ENCODE assay signal across 1 cellular context in the genomic region with DNA sequence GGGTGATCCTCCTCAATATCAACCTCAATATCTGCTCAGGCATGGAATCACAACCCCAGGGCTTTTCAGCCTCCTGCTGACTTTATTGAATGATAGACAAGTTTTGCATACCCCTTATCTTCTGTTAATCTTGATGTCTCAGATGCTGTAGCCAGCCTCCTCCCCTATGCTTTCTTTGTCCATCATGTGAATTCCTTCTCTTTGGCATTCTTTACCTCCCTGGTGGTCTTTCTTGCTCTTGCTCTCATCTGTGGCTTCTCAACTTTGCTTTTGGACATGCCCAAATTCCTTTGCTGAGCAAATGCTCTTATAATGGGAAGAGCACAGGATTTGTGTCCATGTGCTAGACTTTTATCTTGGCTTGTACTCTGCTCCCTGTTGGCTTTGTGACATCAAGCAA.
TF ChIP-seq lines count a peak whose summit lies in the region.

No MANE protein-coding gene starts in this region.

TF ChIP-seq in GM23338, 12 proteins besides CTCF, POLR2A, EP300 and RAD21 (continued from another document):
- TF ChIP-seq, protein P1, sequence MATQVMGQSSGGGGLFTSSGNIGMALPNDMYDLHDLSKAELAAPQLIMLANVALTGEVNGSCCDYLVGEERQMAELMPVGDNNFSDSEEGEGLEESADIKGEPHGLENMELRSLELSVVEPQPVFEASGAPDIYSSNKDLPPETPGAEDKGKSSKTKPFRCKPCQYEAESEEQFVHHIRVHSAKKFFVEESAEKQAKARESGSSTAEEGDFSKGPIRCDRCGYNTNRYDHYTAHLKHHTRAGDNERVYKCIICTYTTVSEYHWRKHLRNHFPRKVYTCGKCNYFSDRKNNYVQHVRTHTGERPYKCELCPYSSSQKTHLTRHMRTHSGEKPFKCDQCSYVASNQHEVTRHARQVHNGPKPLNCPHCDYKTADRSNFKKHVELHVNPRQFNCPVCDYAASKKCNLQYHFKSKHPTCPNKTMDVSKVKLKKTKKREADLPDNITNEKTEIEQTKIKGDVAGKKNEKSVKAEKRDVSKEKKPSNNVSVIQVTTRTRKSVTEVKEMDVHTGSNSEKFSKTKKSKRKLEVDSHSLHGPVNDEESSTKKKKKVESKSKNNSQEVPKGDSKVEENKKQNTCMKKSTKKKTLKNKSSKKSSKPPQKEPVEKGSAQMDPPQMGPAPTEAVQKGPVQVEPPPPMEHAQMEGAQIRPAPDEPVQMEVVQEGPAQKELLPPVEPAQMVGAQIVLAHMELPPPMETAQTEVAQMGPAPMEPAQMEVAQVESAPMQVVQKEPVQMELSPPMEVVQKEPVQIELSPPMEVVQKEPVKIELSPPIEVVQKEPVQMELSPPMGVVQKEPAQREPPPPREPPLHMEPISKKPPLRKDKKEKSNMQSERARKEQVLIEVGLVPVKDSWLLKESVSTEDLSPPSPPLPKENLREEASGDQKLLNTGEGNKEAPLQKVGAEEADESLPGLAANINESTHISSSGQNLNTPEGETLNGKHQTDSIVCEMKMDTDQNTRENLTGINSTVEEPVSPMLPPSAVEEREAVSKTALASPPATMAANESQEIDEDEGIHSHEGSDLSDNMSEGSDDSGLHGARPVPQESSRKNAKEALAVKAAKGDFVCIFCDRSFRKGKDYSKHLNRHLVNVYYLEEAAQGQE (IDR thresholded peaks at IDR 0.05; ENCODE audit: unreplicated experiment): no peak
